Comparison of ENCODE assay signal across 19 cellular contexts in genomic region chr12:32266756-32267155, GRCh38.
"Had no signal": no experiment of that assay in that cellular context is flagged by ENCODE, and none has a peak within 500 bp of the region (broad histone marks: within the 10 kb centered on the region; RNA-seq: fewer than 3 reads in every experiment).

No MANE protein-coding gene starts in this region.

- H3K9ac ChIP-seq: parathyroid adenoma had no signal

- H3K4me3 ChIP-seq: body of pancreas, smooth muscle cell had no signal

- H3K36me3 Mint-ChIP-seq: memory B cell; naive thymus-derived CD8-positive, alpha-beta T cell; WTC11 had no signal

- H3K4me3 Mint-ChIP-seq: activated CD8-positive, alpha-beta T cell treated with anti-CD3 and anti-CD28 coated beads for 36 hours; activated naive CD4-positive, alpha-beta T cell treated with anti-CD3 and anti-CD28 coated beads for 36 hours; endodermal cell; T-helper 17 cell; WTC11 had no signal

- H3K27me3 ChIP-seq: body of pancreas had no signal

- H3K9me3 Mint-ChIP-seq: activated CD8-positive, alpha-beta T cell treated with anti-CD3 and anti-CD28 coated beads for 36 hours; activated naive CD4-positive, alpha-beta T cell treated with anti-CD3 and anti-CD28 coated beads for 36 hours; endodermal cell; stimulated activated naive B cell treated with anti-CD40 and anti-IgM and Interleukin-4, amounts not matched to agents 10 μg/mL and 1 μg/mL and 100 μg/mL, for 72 hours; WTC11 had no signal

- H3K4me2 ChIP-seq: smooth muscle cell had no signal

- FAIRE-seq: kidney had no signal

- H2AFZ ChIP-seq: parathyroid adenoma had no signal

- H3K27ac ChIP-seq: body of pancreas, parathyroid adenoma had no signal

- H3K27me3 Mint-ChIP-seq: activated CD8-positive, alpha-beta T cell treated with anti-CD3 and anti-CD28 coated beads for 36 hours; memory B cell; naive thymus-derived CD8-positive, alpha-beta T cell; stimulated activated naive B cell treated with anti-CD40 and anti-IgM and Interleukin-4, amounts not matched to agents 10 μg/mL and 1 μg/mL and 100 μg/mL, for 72 hours; T-helper 17 cell had no signal

- H3K9me3 ChIP-seq: body of pancreas had no signal

- DNase-seq: activated CD4-positive, alpha-beta T cell treated with anti-CD3 and anti-CD28 coated beads for 48 hours; activated CD8-positive, alpha-beta T cell treated with anti-CD3 and anti-CD28 coated beads for 36 hours; activated naive CD4-positive, alpha-beta T cell treated with anti-CD3 and anti-CD28 coated beads for 36 hours; activated T-cell treated with anti-CD3 and anti-CD28 coated beads, Interleukin-2, amount 50 U/mL, for 1 hour; body of pancreas; caudate nucleus; endodermal cell; foreskin melanocyte; head of caudate nucleus; kidney; left ventricle myocardium superior; naive thymus-derived CD8-positive, alpha-beta T cell; stimulated activated CD4-positive, alpha-beta T cell treated with anti-CD3 and anti-CD28 coated beads, Interleukin-4, amount 100 ng/mL, for 24 hours; stimulated activated naive B cell treated with anti-CD40 and anti-IgM and Interleukin-4, amounts not matched to agents 10 μg/mL and 1 μg/mL and 100 μg/mL, for 72 hours; T-helper 17 cell had no signal

- H3K27ac Mint-ChIP-seq: activated CD8-positive, alpha-beta T cell treated with anti-CD3 and anti-CD28 coated beads for 36 hours; activated naive CD4-positive, alpha-beta T cell treated with anti-CD3 and anti-CD28 coated beads for 36 hours; endodermal cell; T-helper 17 cell; WTC11 had no signal
